In genomic region chr18:48946329-48946835, GRCh38 we compare ENCODE assay signal across 1 cellular context.
TF ChIP-seq lines count a peak whose summit lies in the region.

No MANE protein-coding gene starts in this region.

TF ChIP-seq in HEK293, 187 proteins besides CTCF, POLR2A, EP300 and RAD21 (continued from another document):
- TF ChIP-seq TCF7L2 (IDR thresholded peaks at IDR 0.05; ENCODE audit: borderline replicate concordance, low read depth, low read length) (no peak), ZNF639 (tag by site-specific recombination; IDR thresholded peaks at IDR 0.05) (peak; percentile 87), ZBTB26 (tag by site-specific recombination; optimal IDR thresholded peaks at IDR 0.05) (no peak), GLIS2 (tag by site-specific recombination; IDR thresholded peaks at IDR 0.05) (peak; percentile 57), ZNF146 (tag by site-specific recombination; IDR thresholded peaks at IDR 0.05) (no peak), GLI4 (tag by site-specific recombination; IDR thresholded peaks at IDR 0.05) (no peak), IKZF3 (tag by site-specific recombination; IDR thresholded peaks at IDR 0.05) (peak; percentile 81), ZNF707 (tag by site-specific recombination; IDR thresholded peaks at IDR 0.05) (no peak), ZNF280D (tag by site-specific recombination; IDR thresholded peaks at IDR 0.05) (no peak), ZFP3 (tag by site-specific recombination; IDR thresholded peaks at IDR 0.05; ENCODE audit: low read depth) (no peak), ZEB2 (tag by site-specific recombination; IDR thresholded peaks at IDR 0.05) (peak; percentile 86), ZNF354C (tag by site-specific recombination; IDR thresholded peaks at IDR 0.05; ENCODE audit: borderline replicate concordance, low read depth) (no peak), ZFP37 (tag by site-specific recombination; IDR thresholded peaks at IDR 0.05) (no peak), SCRT2 (tag by site-specific recombination; IDR thresholded peaks at IDR 0.05) (no peak), ZNF140 (tag by site-specific recombination; IDR thresholded peaks at IDR 0.05) (no peak), ZNF529 (tag by site-specific recombination; IDR thresholded peaks at IDR 0.05; ENCODE audit: insufficient replicate concordance) (no peak), KLF9 (tag by site-specific recombination; IDR thresholded peaks at IDR 0.05; ENCODE audit: low read depth) (peak; percentile 67)
